9 cellular contexts compared by ENCODE assay signal in genomic region chr18:59885579-59886163, GRCh38.
A peak's percentile ranks its signal among the peaks of the same experiment; 100 is the strongest.
DNase-seq lines count a peak whose midpoint lies in the region; ATAC-seq and FAIRE-seq lines count a peak whose summit lies in the region.
"Had no signal": no experiment of that assay in that cellular context is flagged by ENCODE, and none has a peak within 500 bp of the region (broad histone marks: within the 10 kb centered on the region; RNA-seq: fewer than 3 reads in every experiment).

No MANE protein-coding gene starts in this region.

- no peaks in the 10 kb centered on the region for H3K36me3 ChIP-seq in BLaER1

- H4K20me1 ChIP-seq in BLaER1, result no peaks in the 10 kb centered on the region

- ATAC-seq in HG03159 (IDR thresholded peaks at IDR 0.05; ENCODE audit: unreplicated experiment), result peak; percentile 89

- FAIRE-seq in GM19239 (lab: Jason Lieb, UNC), result peak; percentile 97

- no peaks in the 10 kb centered on the region for H3K9me3 ChIP-seq in BLaER1

- H3K27ac ChIP-seq in BLaER1, result peak overlapping the region; percentile 58

- peak overlapping the region; percentile 82 for H3K4me2 ChIP-seq in BLaER1

- 0 out of 2 replicates have a peak overlapping the region, but pooled peaks have one; percentile 30 for H3K4me3 ChIP-seq in BLaER1
- H3K4me3 ChIP-seq: lung had no signal

- peaks cover 52% of the 10 kb centered on the region for H3K4me1 ChIP-seq in BLaER1

- no peaks in the 10 kb centered on the region for H3K27me3 ChIP-seq in BLaER1

- DNase-seq in GM19239 (ENCODE audit: insufficient read length, low spot score), result no peak
- peak; percentile 23 to 61 for DNase-seq in SW 1271 (lab: John Stamatoyannopoulos, UW)
- DNase-seq in foreskin melanocyte, result peak; percentile 72
- DNase-seq in ecto neural progenitor cell (ENCODE audit: low spot score), result no peak
- DNase-seq in NCI-H446 (lab: John Stamatoyannopoulos, UW), result no peak
- DNase-seq in DMS79 treated with DMSO at 0.1 percent for 48 hours (lab: John Stamatoyannopoulos, UW), result no peak

- H3K9ac ChIP-seq in BLaER1, result peak overlapping the region; percentile 48; the same call in 1 of the 2 replicates

Comparison
In these comparisons a context has a peak if more than half of its experiments do, and no peak if none do; other contexts are left out.
1. DNase-seq: peak in SW 1271 (2 of 2) and foreskin melanocyte (single experiment); none in GM19239 (single experiment), ecto neural progenitor cell (single experiment), NCI-H446 (0 of 2) and DMS79 treated with DMSO at 0.1 percent for 48 hours (single experiment).